ENCODE assay signal across 4 cellular contexts in genomic region chrY:11177033-11177432, GRCh38.
DNase-seq lines count a peak whose midpoint lies in the region; ATAC-seq, FAIRE-seq and TF ChIP-seq lines count a peak whose summit lies in the region.
"Not testable (repeated sequence)": the region's sequence is repeated elsewhere in the genome, so short reads cannot be mapped to it uniquely, and the experiment has no call there.

No MANE protein-coding gene starts in this region.

- H3K23ac ChIP-seq in trophoblast cell (ENCODE audit: low read length), result not testable (repeated sequence)

- H4K8ac ChIP-seq in trophoblast cell (ENCODE audit: low read depth, low read length), result not testable (repeated sequence)

- not testable (repeated sequence) for H4K91ac ChIP-seq in trophoblast cell (ENCODE audit: low read depth, low read length)

- not testable (repeated sequence) for H3K4me2 ChIP-seq in trophoblast cell (ENCODE audit: low read length)

- H2BK120ac ChIP-seq in trophoblast cell (ENCODE audit: insufficient read depth, low read length, poor library complexity), result not testable (repeated sequence)

- H3K4me3 ChIP-seq in kidney (ENCODE audit: low read length in 2 of 2); psoas muscle; spleen: not testable (repeated sequence)
- H3K4me3 ChIP-seq in trophoblast cell (ENCODE audit: low read depth, low read length), result peak overlapping the region; percentile 53

- not testable (repeated sequence) for ATAC-seq in psoas muscle

- intact Hi-C loops in kidney (cut with DNase I); psoas muscle (cut with DNase I); spleen (cut with DNase I; ENCODE audit: low total_unique reads): not testable (repeated sequence)

- H3K36me3 ChIP-seq in kidney (ENCODE audit: control insufficient read depth in 1 of 2, insufficient read depth in 2 of 2, low read length in 2 of 2); trophoblast cell (ENCODE audit: control insufficient read depth in 1 of 2, insufficient read depth in 2 of 2, low read length in 2 of 2); psoas muscle (ENCODE audit: insufficient read depth in 1 of 2, low read depth in 1 of 2); spleen: not testable (repeated sequence)

- H3K9me3 ChIP-seq in kidney (ENCODE audit: control insufficient read depth in 1 of 2, low read length in 2 of 2); psoas muscle; spleen: not testable (repeated sequence)
- peaks cover 12% of the 10 kb centered on the region for H3K9me3 ChIP-seq in trophoblast cell (ENCODE audit: insufficient read depth, low read depth, low read length)

- FAIRE-seq in kidney (lab: Jason Lieb, UNC), result not testable (repeated sequence)

- H2BK12ac ChIP-seq in trophoblast cell (ENCODE audit: low read length), result not testable (repeated sequence)

- H3K14ac ChIP-seq in trophoblast cell (ENCODE audit: low read length), result not testable (repeated sequence)

- H3K18ac ChIP-seq in trophoblast cell (ENCODE audit: low read length), result not testable (repeated sequence)

- H4K12ac ChIP-seq in trophoblast cell (ENCODE audit: low read depth, low read length), result not testable (repeated sequence)

- H3K27ac ChIP-seq in kidney (ENCODE audit: low read depth in 2 of 2, low read length in 2 of 2); trophoblast cell (ENCODE audit: low read depth, low read length); psoas muscle; spleen: not testable (repeated sequence)

- WGBS in trophoblast cell (ENCODE audit: extremely low coverage, insufficient coverage, insufficient read length), result no CpG with 5 or more reads among the region's 5 CpGs
- 66 to 67% methylated on average over 5 of the region's 5 CpGs; no CpG with 5 or more reads in 1 of the 3 donors for WGBS in psoas muscle, 3 donors
- WGBS in spleen, 5 donors, result 70 to 100% (median 71%) methylated on average over 2 to 5 of the region's 5 CpGs; no CpG with 5 or more reads in 2 of the 5 donors

- not testable (repeated sequence) for H3K9ac ChIP-seq in kidney (ENCODE audit: low read length in 2 of 2); trophoblast cell (ENCODE audit: low read length)

- H2AFZ ChIP-seq in trophoblast cell (ENCODE audit: insufficient read depth, low read length, poor library complexity), result not testable (repeated sequence)

- H3K79me1 ChIP-seq in trophoblast cell (ENCODE audit: low read length), result not testable (repeated sequence)

- TF ChIP-seq POLR2A in spleen (IDR thresholded peaks at IDR 0.05), result not testable (repeated sequence)

- H2BK5ac ChIP-seq in trophoblast cell (ENCODE audit: low read depth, low read length, poor library complexity), result not testable (repeated sequence)

- DNase-seq in kidney (peak; percentile 53), psoas muscle (peak; percentile 6 to 39), spleen (peak; percentile 41)
- not testable (repeated sequence) for DNase-seq in trophoblast cell

- H3K4ac ChIP-seq in trophoblast cell (ENCODE audit: low read depth, low read length), result not testable (repeated sequence)

- not testable (repeated sequence) for H2AK5ac ChIP-seq in trophoblast cell (ENCODE audit: low read length)

- TF ChIP-seq CTCF in kidney (IDR thresholded peaks at IDR 0.05; ENCODE audit: borderline replicate concordance, extremely low read depth, insufficient read depth); psoas muscle (IDR thresholded peaks at IDR 0.05); spleen (IDR thresholded peaks at IDR 0.05 in 8 of 11, conservative IDR thresholded peaks at IDR 0.05 in 3 of 11): not testable (repeated sequence)

- H3K79me2 ChIP-seq in trophoblast cell (ENCODE audit: control insufficient read depth, insufficient read depth, low read length, poor library complexity), result not testable (repeated sequence)

- H3K4me1 ChIP-seq in kidney (ENCODE audit: control insufficient read depth in 1 of 2, insufficient read depth in 1 of 2, low read depth in 1 of 2, low read length in 2 of 2); trophoblast cell (ENCODE audit: control insufficient read depth in 1 of 2, insufficient read depth in 2 of 2, low read length in 2 of 2); psoas muscle; spleen: not testable (repeated sequence)

- H3K27me3 ChIP-seq in trophoblast cell (ENCODE audit: insufficient read depth, low read length); psoas muscle (ENCODE audit: insufficient read depth in 3 of 3, low read length in 2 of 3); spleen (replicated peaks in 1 of 7): not testable (repeated sequence)
